16 cellular contexts compared by ENCODE assay signal in the genomic region with DNA sequence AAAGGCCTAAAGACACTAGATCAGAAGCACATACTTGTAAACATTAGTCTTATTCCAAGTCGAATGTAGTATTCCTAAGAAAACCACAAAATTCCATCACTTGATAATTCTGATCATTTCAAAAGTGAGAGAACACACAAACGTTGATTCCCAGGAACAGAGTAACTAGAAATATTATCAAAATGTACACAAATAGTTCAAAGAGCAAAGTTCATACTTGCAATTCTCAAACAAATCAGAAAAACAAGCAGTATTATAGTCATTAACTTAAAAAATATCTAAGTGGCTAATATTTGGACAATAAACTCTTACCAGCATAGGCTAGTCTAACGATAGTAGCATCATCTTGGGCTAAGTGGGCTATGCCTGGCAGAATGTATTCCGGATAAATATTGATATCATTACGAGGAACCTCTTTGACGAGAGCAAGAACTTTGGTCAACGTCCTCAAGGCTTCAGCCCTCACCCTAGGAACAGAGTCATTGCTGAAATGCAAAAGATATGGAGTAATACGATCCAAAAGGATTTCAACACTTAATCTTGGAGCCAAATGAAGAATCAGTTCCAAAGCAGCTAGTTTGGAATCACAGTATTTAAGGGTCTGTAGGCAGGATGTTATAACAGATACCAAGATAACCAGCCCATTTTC.
"Had no signal": no experiment of that assay in that cellular context is flagged by ENCODE, and none has a peak within 500 bp of the region (broad histone marks: within the 10 kb centered on the region; RNA-seq: fewer than 3 reads in every experiment).

No MANE protein-coding gene starts in this region.

- H3K27ac ChIP-seq: esophagus muscularis mucosa, thyroid gland had no signal

- H3K4me3 ChIP-seq: esophagus muscularis mucosa, thyroid gland had no signal

- H3K27me3 Mint-ChIP-seq: activated CD4-positive, alpha-beta T cell treated with anti-CD3 and anti-CD28 coated beads for 36 hours; activated naive CD8-positive, alpha-beta T cell treated with anti-CD3 and anti-CD28 coated beads, Interleukin-2, amount 10 ng/mL, durations not matched to agents 7 days and 5 days; activated T-helper 17 cell treated with anti-CD3 and anti-CD28 coated beads, Interleukin-2, amount 50 U/mL, for 72 hours; dendritic cell treated with granulocyte-macrophage colony-stimulating factor and Interleukin-4, amounts not matched to agents 40 ng/mL and 50 ng/mL, for 4 days; naive thymus-derived CD8-positive, alpha-beta T cell; stimulated activated naive B cell treated with anti-CD40 and anti-IgM and Interleukin-4, amounts not matched to agents 10 μg/mL and 1 μg/mL and 100 μg/mL, for 72 hours had no signal

- DNase-seq: activated CD4-positive, alpha-beta T cell treated with anti-CD3 and anti-CD28 coated beads for 36 hours; activated CD4-positive, alpha-beta T cell treated with anti-CD3 and anti-CD28 coated beads, Interleukin-2, amount 50 U/mL, for 48 hours; activated naive CD4-positive, alpha-beta T cell; activated naive CD8-positive, alpha-beta T cell treated with anti-CD3 and anti-CD28 coated beads, Interleukin-2, amount 10 ng/mL, durations not matched to agents 7 days and 5 days; activated T-cell treated with anti-CD3 and anti-CD28 coated beads for 4 hours; anterior cingulate cortex; cerebellar nuclear complex; effector CD8-positive, alpha-beta T cell; foreskin fibroblast; kidney; naive thymus-derived CD8-positive, alpha-beta T cell; stimulated activated naive B cell treated with anti-CD40 and anti-IgM and Interleukin-4, amounts not matched to agents 10 μg/mL and 1 μg/mL and 100 μg/mL, for 72 hours; thyroid gland had no signal

- H3K4me3 Mint-ChIP-seq: activated CD4-positive, alpha-beta T cell treated with anti-CD3 and anti-CD28 coated beads for 36 hours; activated naive CD8-positive, alpha-beta T cell treated with anti-CD3 and anti-CD28 coated beads, Interleukin-2, amount 10 ng/mL, durations not matched to agents 7 days and 5 days; activated T-helper 17 cell treated with anti-CD3 and anti-CD28 coated beads, Interleukin-2, amount 50 U/mL, for 72 hours; dendritic cell treated with granulocyte-macrophage colony-stimulating factor and Interleukin-4, amounts not matched to agents 40 ng/mL and 50 ng/mL, for 4 days; naive thymus-derived CD8-positive, alpha-beta T cell; stimulated activated naive B cell treated with anti-CD40 and anti-IgM and Interleukin-4, amounts not matched to agents 10 μg/mL and 1 μg/mL and 100 μg/mL, for 72 hours had no signal

- H3K9me3 Mint-ChIP-seq: activated T-helper 17 cell treated with anti-CD3 and anti-CD28 coated beads, Interleukin-2, amount 50 U/mL, for 72 hours; dendritic cell treated with granulocyte-macrophage colony-stimulating factor and Interleukin-4, amounts not matched to agents 40 ng/mL and 50 ng/mL, for 4 days; naive thymus-derived CD8-positive, alpha-beta T cell; stimulated activated naive B cell treated with anti-CD40 and anti-IgM and Interleukin-4, amounts not matched to agents 10 μg/mL and 1 μg/mL and 100 μg/mL, for 72 hours had no signal

- H3K4me1 Mint-ChIP-seq: activated T-helper 17 cell treated with anti-CD3 and anti-CD28 coated beads, Interleukin-2, amount 50 U/mL, for 72 hours had no signal

- ATAC-seq: activated CD4-positive, alpha-beta T cell treated with anti-CD3 and anti-CD28 coated beads for 36 hours; activated T-helper 17 cell treated with anti-CD3 and anti-CD28 coated beads, Interleukin-2, amount 50 U/mL, for 72 hours; naive thymus-derived CD8-positive, alpha-beta T cell; stimulated activated naive B cell treated with anti-CD40 and anti-IgM and Interleukin-4, amounts not matched to agents 10 μg/mL and 1 μg/mL and 100 μg/mL, for 72 hours had no signal

- H3K27ac Mint-ChIP-seq: activated CD4-positive, alpha-beta T cell treated with anti-CD3 and anti-CD28 coated beads for 36 hours; activated naive CD8-positive, alpha-beta T cell treated with anti-CD3 and anti-CD28 coated beads, Interleukin-2, amount 10 ng/mL, durations not matched to agents 7 days and 5 days; activated T-helper 17 cell treated with anti-CD3 and anti-CD28 coated beads, Interleukin-2, amount 50 U/mL, for 72 hours; dendritic cell treated with granulocyte-macrophage colony-stimulating factor and Interleukin-4, amounts not matched to agents 40 ng/mL and 50 ng/mL, for 4 days; naive thymus-derived CD8-positive, alpha-beta T cell; stimulated activated naive B cell treated with anti-CD40 and anti-IgM and Interleukin-4, amounts not matched to agents 10 μg/mL and 1 μg/mL and 100 μg/mL, for 72 hours had no signal

- H3K9me3 ChIP-seq: esophagus muscularis mucosa, thyroid gland had no signal

- H3K27me3 ChIP-seq: esophagus muscularis mucosa, thyroid gland had no signal
